ENCODE assay signal across 1 cellular context in the genomic region with DNA sequence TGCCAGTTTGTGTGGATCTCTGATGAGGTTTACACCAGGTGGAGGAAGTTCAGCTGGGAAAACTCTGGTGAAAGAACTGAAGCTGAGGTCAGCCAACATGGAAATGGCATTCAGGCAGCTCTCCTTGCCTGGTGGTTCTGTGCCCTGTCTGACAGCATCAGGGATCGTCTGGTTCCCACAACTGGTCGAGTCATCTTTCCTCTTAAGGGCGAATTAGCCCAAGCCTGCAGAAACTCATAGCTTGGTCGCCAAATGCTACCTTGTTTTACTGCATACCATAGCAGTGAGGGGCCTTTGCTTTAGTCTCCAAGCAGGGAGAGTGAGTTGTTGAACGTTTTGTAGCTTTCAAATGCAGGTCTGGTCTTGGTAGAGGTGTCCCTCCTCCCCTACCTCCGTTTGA.
TF ChIP-seq lines count a peak whose summit lies in the region.

No MANE protein-coding gene starts in this region.

TF ChIP-seq in GM23338, 12 proteins besides CTCF, POLR2A, EP300 and RAD21 (continued from another document):
- TF ChIP-seq ZNF462 (CRISPR knock-in tag; IDR thresholded peaks at IDR 0.05) = no peak
- no peak for TF ChIP-seq ZNF114 (CRISPR knock-in tag; IDR thresholded peaks at IDR 0.05)
- TF ChIP-seq EZH2phosphoT487 (IDR thresholded peaks at IDR 0.05; ENCODE audit: unreplicated experiment) = no peak
